ENCODE assay signal across 10 cellular contexts in the genomic region with DNA sequence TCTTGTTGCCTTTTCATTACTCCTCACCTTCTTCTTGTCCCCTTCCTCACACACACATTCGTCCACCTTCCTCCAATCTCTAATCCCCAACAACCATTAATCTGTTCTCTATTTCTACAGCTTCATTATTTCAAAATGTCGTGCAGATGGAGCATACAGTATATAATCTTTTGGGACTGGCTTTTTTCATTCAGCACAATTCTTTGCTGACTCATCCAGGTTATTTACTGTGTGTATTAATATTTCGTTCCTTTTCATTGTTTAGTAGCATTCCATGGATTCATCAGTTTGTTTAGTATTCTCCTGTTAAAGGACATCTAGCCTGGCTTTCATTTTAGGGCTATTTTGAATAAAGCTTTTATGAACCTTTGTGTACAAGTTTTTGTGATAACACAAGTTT.
"Had no signal": no experiment of that assay in that cellular context is flagged by ENCODE, and none has a peak within 500 bp of the region (broad histone marks: within the 10 kb centered on the region; RNA-seq: fewer than 3 reads in every experiment).

No MANE protein-coding gene starts in this region.

- H3K9me3 Mint-ChIP-seq: HFFc6, IgD-negative memory B cell had no signal

- H3K9ac ChIP-seq: GM23248 had no signal

- ATAC-seq: HCT116, HepG2 had no signal

- DNase-seq: GM23248, GOT3, H7, HFFc6, KG1 had no signal

- H3K36me3 ChIP-seq: HAP-1 had no signal

- FAIRE-seq: HepG2 had no signal

- H3K36me3 Mint-ChIP-seq: IgD-negative memory B cell had no signal

- H3K9me3 ChIP-seq: HAP-1 had no signal

- H3K4me3 Mint-ChIP-seq: HFFc6, IgD-negative memory B cell had no signal

- H3K27ac Mint-ChIP-seq: HFFc6, IgD-negative memory B cell had no signal

- H3K27ac ChIP-seq: GM23248, HL-60 had no signal

- H3K4me3 ChIP-seq: GM23248, HAP-1 had no signal

- H3K4me1 ChIP-seq: HAP-1 had no signal

- H2AFZ ChIP-seq: GM23248 had no signal
